In the genomic region with DNA sequence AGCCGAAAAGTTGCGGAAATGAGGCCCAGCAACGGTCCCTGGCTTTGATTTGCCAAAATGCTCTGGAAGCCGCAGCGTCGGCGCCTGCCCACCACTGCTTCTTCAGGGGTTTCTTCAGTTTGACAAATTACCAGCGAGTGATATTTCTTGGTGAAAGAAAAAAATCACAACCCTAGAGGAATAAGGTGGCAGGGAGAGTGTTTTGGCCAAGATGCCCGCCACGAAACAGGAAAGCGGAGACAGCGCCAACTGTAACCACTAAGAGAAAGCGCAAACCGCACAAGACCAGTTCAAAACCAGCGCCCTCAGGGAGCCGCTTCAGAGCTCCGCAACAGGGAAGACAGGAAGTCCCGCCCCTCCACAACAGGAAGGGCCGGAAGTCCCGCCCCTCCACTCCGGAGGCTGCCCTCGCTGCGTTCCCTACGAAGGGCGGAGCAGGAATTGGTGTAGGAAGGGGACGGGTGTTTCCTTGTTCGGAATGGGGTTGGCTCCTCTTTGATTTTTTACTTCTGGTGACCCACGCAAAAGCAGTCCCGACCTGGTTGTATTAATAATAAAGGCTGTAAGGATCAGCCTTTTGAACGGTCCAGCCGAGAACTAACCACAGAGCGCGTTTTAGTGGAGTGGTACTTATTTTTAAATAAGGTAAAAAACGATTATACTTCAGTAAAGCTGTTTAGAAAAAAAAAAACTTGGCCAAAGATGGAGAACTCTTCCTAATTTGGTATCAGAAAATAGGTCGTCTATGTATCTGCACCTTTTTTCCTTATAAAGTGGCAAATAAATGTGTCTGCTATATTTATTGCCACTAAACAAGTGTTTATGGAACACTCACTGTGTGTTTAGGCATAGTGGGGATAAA, we compare ENCODE assay signal across 1 cellular context.
A peak's percentile ranks its signal among the peaks of the same experiment; 100 is the strongest.
TF ChIP-seq lines count a peak whose summit lies in the region.

A gene with protein sequence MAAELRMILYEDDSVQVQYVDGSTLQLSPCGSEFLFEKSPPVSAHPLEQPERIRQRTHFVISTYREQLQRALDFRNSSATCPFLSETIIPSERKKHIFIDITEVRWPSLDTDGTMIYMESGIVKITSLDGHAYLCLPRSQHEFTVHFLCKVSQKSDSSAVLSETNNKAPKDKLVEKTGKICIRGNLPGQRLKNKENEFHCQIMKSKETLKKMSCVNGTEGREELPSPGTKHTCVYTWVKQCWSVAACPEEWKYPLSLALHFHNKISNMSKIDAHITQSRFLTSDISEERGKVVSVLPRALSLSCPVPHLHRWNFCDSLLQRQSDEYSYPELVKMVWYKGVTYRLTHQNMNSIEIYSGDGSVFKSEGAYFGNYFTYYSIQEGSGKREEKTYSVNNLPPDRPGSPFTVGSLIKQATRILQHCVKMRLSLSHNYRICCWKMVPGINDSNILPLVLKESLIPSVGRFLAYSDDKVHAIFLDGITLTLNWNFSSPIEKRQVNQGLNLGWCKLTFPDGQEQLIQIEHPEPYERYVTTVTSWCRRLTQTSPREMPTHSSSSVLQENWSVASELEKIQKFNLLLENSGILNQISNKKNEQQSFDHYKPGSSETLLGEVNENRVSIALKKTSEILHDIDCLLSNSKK (minus strand): TSS at position 333 of the 862 bp plus-strand sequence. CDS start 5,809 bp downstream, outside the sequence.

TF ChIP-seq in HepG2, 621 proteins besides CTCF, POLR2A, EP300 and RAD21 (continued from another document and continues in another):
- TF ChIP-seq, protein P1, sequence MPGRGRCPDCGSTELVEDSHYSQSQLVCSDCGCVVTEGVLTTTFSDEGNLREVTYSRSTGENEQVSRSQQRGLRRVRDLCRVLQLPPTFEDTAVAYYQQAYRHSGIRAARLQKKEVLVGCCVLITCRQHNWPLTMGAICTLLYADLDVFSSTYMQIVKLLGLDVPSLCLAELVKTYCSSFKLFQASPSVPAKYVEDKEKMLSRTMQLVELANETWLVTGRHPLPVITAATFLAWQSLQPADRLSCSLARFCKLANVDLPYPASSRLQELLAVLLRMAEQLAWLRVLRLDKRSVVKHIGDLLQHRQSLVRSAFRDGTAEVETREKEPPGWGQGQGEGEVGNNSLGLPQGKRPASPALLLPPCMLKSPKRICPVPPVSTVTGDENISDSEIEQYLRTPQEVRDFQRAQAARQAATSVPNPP (CRISPR knock-in tag; IDR thresholded peaks at IDR 0.05), result no peak
- TF ChIP-seq SATB2 (CRISPR knock-in tag; IDR thresholded peaks at IDR 0.05) (no peak), SOX6 (IDR thresholded peaks at IDR 0.05) (no peak), SOX6 (CRISPR knock-in tag; IDR thresholded peaks at IDR 0.05) (no peak; the same call in 1 of the 2 replicates), ATM (IDR thresholded peaks at IDR 0.05; ENCODE audit: borderline replicate concordance) (no peak), ZNF441 (CRISPR knock-in tag; IDR thresholded peaks at IDR 0.05; ENCODE audit: borderline replicate concordance) (0 out of 2 replicates have a peak, but pooled peaks have one; percentile 42), RFX5 (IDR thresholded peaks at IDR 0.05; ENCODE audit: low read depth, low read length) (no peak), YEATS4 (CRISPR knock-in tag; IDR thresholded peaks at IDR 0.05; ENCODE audit: borderline replicate concordance) (no peak), ZNF605 (CRISPR knock-in tag; IDR thresholded peaks at IDR 0.05) (peak; percentile 72), MED1 (CRISPR knock-in tag; IDR thresholded peaks at IDR 0.05) (peak; percentile 46), ZNF598 (CRISPR knock-in tag; IDR thresholded peaks at IDR 0.05; ENCODE audit: borderline replicate concordance) (no peak), SETDB1 (CRISPR knock-in tag; IDR thresholded peaks at IDR 0.05; ENCODE audit: borderline replicate concordance) (no peak), ZNF747 (CRISPR knock-in tag; IDR thresholded peaks at IDR 0.05; ENCODE audit: borderline replicate concordance) (0 out of 2 replicates have a peak, but pooled peaks have one; percentile 49), ZNF672 (CRISPR knock-in tag; IDR thresholded peaks at IDR 0.05) (no peak), MED13 (CRISPR knock-in tag; IDR thresholded peaks at IDR 0.05) (no peak), MTF2 (CRISPR knock-in tag; IDR thresholded peaks at IDR 0.05; ENCODE audit: borderline replicate concordance) (no peak), ZFP36 (IDR thresholded peaks at IDR 0.05; ENCODE audit: borderline replicate concordance, low read depth, low read length, partially characterized antibody) (no peak), KLF6 (CRISPR knock-in tag; IDR thresholded peaks at IDR 0.05) (no peak), U2AF2 (IDR thresholded peaks at IDR 0.05; ENCODE audit: low read depth, low read length) (no peak)
- TF ChIP-seq, protein P2, sequence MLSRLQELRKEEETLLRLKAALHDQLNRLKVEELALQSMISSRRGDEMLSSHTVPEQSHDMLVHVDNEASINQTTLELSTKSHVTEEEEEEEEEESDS (CRISPR knock-in tag; IDR thresholded peaks at IDR 0.05; ENCODE audit: borderline replicate concordance), result no peak
- TF ChIP-seq, protein P3, sequence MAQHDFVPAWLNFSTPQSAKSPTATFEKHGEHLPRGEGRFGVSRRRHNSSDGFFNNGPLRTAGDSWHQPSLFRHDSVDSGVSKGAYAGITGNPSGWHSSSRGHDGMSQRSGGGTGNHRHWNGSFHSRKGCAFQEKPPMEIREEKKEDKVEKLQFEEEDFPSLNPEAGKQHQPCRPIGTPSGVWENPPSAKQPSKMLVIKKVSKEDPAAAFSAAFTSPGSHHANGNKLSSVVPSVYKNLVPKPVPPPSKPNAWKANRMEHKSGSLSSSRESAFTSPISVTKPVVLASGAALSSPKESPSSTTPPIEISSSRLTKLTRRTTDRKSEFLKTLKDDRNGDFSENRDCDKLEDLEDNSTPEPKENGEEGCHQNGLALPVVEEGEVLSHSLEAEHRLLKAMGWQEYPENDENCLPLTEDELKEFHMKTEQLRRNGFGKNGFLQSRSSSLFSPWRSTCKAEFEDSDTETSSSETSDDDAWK (CRISPR knock-in tag; IDR thresholded peaks at IDR 0.05), result no peak
- TF ChIP-seq, protein P4, sequence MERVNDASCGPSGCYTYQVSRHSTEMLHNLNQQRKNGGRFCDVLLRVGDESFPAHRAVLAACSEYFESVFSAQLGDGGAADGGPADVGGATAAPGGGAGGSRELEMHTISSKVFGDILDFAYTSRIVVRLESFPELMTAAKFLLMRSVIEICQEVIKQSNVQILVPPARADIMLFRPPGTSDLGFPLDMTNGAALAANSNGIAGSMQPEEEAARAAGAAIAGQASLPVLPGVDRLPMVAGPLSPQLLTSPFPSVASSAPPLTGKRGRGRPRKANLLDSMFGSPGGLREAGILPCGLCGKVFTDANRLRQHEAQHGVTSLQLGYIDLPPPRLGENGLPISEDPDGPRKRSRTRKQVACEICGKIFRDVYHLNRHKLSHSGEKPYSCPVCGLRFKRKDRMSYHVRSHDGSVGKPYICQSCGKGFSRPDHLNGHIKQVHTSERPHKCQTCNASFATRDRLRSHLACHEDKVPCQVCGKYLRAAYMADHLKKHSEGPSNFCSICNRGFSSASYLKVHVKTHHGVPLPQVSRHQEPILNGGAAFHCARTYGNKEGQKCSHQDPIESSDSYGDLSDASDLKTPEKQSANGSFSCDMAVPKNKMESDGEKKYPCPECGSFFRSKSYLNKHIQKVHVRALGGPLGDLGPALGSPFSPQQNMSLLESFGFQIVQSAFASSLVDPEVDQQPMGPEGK (CRISPR knock-in tag; IDR thresholded peaks at IDR 0.05), result 0 out of 2 replicates have a peak, but pooled peaks have one; percentile 9
- TF ChIP-seq, protein P5, sequence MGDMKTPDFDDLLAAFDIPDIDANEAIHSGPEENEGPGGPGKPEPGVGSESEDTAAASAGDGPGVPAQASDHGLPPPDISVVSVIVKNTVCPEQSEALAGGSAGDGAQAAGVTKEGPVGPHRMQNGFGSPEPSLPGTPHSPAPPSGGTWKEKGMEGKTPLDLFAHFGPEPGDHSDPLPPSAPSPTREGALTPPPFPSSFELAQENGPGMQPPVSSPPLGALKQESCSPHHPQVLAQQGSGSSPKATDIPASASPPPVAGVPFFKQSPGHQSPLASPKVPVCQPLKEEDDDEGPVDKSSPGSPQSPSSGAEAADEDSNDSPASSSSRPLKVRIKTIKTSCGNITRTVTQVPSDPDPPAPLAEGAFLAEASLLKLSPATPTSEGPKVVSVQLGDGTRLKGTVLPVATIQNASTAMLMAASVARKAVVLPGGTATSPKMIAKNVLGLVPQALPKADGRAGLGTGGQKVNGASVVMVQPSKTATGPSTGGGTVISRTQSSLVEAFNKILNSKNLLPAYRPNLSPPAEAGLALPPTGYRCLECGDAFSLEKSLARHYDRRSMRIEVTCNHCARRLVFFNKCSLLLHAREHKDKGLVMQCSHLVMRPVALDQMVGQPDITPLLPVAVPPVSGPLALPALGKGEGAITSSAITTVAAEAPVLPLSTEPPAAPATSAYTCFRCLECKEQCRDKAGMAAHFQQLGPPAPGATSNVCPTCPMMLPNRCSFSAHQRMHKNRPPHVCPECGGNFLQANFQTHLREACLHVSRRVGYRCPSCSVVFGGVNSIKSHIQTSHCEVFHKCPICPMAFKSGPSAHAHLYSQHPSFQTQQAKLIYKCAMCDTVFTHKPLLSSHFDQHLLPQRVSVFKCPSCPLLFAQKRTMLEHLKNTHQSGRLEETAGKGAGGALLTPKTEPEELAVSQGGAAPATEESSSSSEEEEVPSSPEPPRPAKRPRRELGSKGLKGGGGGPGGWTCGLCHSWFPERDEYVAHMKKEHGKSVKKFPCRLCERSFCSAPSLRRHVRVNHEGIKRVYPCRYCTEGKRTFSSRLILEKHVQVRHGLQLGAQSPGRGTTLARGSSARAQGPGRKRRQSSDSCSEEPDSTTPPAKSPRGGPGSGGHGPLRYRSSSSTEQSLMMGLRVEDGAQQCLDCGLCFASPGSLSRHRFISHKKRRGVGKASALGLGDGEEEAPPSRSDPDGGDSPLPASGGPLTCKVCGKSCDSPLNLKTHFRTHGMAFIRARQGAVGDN (CRISPR knock-in tag; IDR thresholded peaks at IDR 0.05), result peak; percentile 76
- TF ChIP-seq, protein P6, sequence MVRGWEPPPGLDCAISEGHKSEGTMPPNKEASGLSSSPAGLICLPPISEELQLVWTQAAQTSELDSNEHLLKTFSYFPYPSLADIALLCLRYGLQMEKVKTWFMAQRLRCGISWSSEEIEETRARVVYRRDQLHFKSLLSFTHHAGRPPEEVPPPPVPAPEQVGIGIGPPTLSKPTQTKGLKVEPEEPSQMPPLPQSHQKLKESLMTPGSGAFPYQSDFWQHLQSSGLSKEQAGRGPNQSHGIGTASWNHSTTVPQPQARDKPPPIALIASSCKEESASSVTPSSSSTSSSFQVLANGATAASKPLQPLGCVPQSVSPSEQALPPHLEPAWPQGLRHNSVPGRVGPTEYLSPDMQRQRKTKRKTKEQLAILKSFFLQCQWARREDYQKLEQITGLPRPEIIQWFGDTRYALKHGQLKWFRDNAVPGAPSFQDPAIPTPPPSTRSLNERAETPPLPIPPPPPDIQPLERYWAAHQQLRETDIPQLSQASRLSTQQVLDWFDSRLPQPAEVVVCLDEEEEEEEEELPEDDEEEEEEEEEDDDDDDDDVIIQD (CRISPR knock-in tag; IDR thresholded peaks at IDR 0.05; ENCODE audit: low read depth), result no peak
- TF ChIP-seq, protein P7, sequence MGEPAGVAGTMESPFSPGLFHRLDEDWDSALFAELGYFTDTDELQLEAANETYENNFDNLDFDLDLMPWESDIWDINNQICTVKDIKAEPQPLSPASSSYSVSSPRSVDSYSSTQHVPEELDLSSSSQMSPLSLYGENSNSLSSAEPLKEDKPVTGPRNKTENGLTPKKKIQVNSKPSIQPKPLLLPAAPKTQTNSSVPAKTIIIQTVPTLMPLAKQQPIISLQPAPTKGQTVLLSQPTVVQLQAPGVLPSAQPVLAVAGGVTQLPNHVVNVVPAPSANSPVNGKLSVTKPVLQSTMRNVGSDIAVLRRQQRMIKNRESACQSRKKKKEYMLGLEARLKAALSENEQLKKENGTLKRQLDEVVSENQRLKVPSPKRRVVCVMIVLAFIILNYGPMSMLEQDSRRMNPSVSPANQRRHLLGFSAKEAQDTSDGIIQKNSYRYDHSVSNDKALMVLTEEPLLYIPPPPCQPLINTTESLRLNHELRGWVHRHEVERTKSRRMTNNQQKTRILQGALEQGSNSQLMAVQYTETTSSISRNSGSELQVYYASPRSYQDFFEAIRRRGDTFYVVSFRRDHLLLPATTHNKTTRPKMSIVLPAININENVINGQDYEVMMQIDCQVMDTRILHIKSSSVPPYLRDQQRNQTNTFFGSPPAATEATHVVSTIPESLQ (CRISPR knock-in tag; conservative IDR thresholded peaks at IDR 0.05), result no peak
- TF ChIP-seq, protein P8, sequence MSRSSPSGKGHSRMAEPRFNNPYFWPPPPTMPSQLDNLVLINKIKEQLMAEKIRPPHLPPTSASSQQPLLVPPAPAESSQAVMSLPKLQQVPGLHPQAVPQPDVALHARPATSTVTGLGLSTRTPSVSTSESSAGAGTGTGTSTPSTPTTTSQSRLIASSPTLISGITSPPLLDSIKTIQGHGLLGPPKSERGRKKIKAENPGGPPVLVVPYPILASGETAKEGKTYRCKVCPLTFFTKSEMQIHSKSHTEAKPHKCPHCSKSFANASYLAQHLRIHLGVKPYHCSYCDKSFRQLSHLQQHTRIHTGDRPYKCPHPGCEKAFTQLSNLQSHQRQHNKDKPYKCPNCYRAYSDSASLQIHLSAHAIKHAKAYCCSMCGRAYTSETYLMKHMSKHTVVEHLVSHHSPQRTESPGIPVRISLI (CRISPR knock-in tag; IDR thresholded peaks at IDR 0.05; ENCODE audit: borderline replicate concordance), result peak; percentile 64; the same call in 1 of the 2 replicates
